Comparison of ENCODE assay signal across 1 cellular context in the genomic region with DNA sequence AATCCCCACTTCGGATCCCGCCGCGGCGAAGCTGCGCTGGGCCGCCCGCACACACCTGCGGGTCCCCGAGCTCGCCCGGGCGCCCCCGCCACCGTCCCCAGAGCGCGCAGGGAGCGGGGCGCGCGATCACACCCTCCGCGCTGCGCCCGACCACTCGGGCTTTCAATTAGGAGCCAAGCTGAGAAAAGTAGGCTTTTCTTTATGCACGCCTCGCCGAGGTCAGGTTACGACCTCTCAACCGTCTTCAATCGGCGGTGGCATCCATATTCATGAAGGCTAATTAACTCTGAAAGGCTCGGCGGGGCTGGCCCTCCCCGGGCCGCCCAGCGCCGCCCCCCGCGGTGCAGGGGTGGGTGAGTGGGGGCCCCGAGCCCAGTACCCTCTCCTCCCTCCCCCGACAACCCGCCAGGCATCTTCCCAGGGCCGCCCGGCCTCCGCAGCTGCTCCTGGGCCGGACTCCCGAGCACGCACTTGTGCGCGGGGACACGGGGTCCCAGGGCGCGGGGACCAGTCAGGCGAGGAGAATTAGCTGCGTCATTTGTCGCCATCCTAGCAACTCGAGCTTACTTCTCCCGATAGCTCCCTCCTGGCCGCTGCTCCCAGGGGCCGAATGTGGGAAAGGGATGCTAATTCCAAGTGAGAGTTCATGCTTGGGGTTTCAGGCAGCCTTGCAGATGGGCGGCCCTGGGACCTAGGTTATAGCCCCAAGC.
TF ChIP-seq lines count a peak whose summit lies in the region.

No MANE protein-coding gene starts in this region.

TF ChIP-seq in K562, 482 proteins besides CTCF, POLR2A, EP300 and RAD21:
- TF ChIP-seq RFX5 (IDR thresholded peaks at IDR 0.05; ENCODE audit: low read depth, low read length) (peak; percentile 79), HDAC2 (IDR thresholded peaks at IDR 0.05) (no peak), ATF1 (CRISPR knock-in tag; IDR thresholded peaks at IDR 0.05) (no peak), ATF1 (tag; IDR thresholded peaks at IDR 0.05) (peak; percentile 35)
